ENCODE assay signal across 36 cellular contexts in genomic region chr2:165349181-165349580, GRCh38.
"Had no signal": no experiment of that assay in that cellular context is flagged by ENCODE, and none has a peak within 500 bp of the region (broad histone marks: within the 10 kb centered on the region; RNA-seq: fewer than 3 reads in every experiment).

No MANE protein-coding gene starts in this region.

- ATAC-seq: activated CD8-positive, alpha-beta T cell treated with anti-CD3 and anti-CD28 coated beads for 36 hours; activated naive CD4-positive, alpha-beta T cell treated with anti-CD3 and anti-CD28 coated beads, Interleukin-2, amount 50 U/mL, for 72 hours; activated T-cell treated with anti-CD3 and anti-CD28 coated beads, Interleukin-2, amount 50 U/mL, for 4 hours; activated T-cell treated with anti-CD3 and anti-CD28 coated beads, Interleukin-2, amount 50 U/mL, for 72 hours; activated T-helper 17 cell treated with anti-CD3 and anti-CD28 coated beads, Interleukin-2, amount 50 U/mL, for 72 hours; body of pancreas had no signal

- H3K27me3 ChIP-seq: adrenal gland, body of pancreas, brain microvascular endothelial cell, breast epithelium had no signal

- H3K4me1 Mint-ChIP-seq: activated B cell treated with CpG ODN at 0.5 μM for 24 hours; activated CD4-positive, alpha-beta T cell treated with anti-CD3 and anti-CD28 coated beads, Interleukin-2, amount 10 ng/mL, durations not matched to agents 24 days and 14 days; activated naive CD8-positive, alpha-beta T cell treated with anti-CD3 and anti-CD28 coated beads for 36 hours; activated T-helper 17 cell treated with anti-CD3 and anti-CD28 coated beads, Interleukin-2, amount 50 U/mL, for 72 hours had no signal

- H3K9me3 ChIP-seq: adrenal gland, body of pancreas, breast epithelium had no signal

- H3K4me3 Mint-ChIP-seq: activated B cell treated with CpG ODN at 0.5 μM for 24 hours; activated CD4-positive, alpha-beta memory T cell treated with anti-CD3 and anti-CD28 coated beads for 36 hours; activated CD4-positive, alpha-beta T cell treated with anti-CD3 and anti-CD28 coated beads, Interleukin-2, amount 10 ng/mL, durations not matched to agents 24 days and 14 days; activated CD8-positive, alpha-beta T cell treated with anti-CD3 and anti-CD28 coated beads for 36 hours; activated naive CD4-positive, alpha-beta T cell treated with anti-CD3 and anti-CD28 coated beads for 36 hours; activated naive CD8-positive, alpha-beta T cell treated with anti-CD3 and anti-CD28 coated beads for 36 hours; activated T-cell treated with anti-CD3 and anti-CD28 coated beads, Interleukin-2, amount 50 U/mL, for 4 hours; activated T-cell treated with anti-CD3 and anti-CD28 coated beads, Interleukin-2, amount 50 U/mL, for 72 hours; activated T-helper 1 cell treated with anti-CD3 and anti-CD28 coated beads, Interleukin-12 subunit alpha, Interleukin-12 subunit beta, Interleukin-2, Interleukin-4 antibody, amounts not matched to agents 30 ng/mL and 10 ng/mL and 1 ng/mL, durations not matched to agents 14 hours and 24 hours and 36 hours; activated T-helper 17 cell treated with anti-CD3 and anti-CD28 coated beads, Interleukin-2, amount 50 U/mL, for 72 hours; T-helper 1 cell treated with Interleukin-12 subunit alpha and Interleukin-12 subunit beta and Interleukin-4 antibody, amounts not matched to agents 30 μg/mL and 1 μg/mL, for 36 hours; T-helper 2 cell treated with Interferon-gamma antibody and Interleukin-4, amounts not matched to agents 5 μg/mL and 100 μg/mL, for 36 hours had no signal

- H3K36me3 ChIP-seq: adrenal gland, brain microvascular endothelial cell, breast epithelium had no signal

- H3K27me3 Mint-ChIP-seq: activated CD4-positive, alpha-beta memory T cell treated with anti-CD3 and anti-CD28 coated beads for 36 hours; activated CD4-positive, alpha-beta T cell treated with anti-CD3 and anti-CD28 coated beads, Interleukin-2, amount 10 ng/mL, durations not matched to agents 24 days and 14 days had no signal

- FAIRE-seq: astrocyte, TTC549 had no signal

- H3K27ac ChIP-seq: adrenal gland, body of pancreas, brain microvascular endothelial cell, breast epithelium, VCaP had no signal

- H3K4me1 ChIP-seq: adrenal gland, body of pancreas, breast epithelium had no signal

- H3K27ac Mint-ChIP-seq: activated B cell treated with CpG ODN at 0.5 μM for 24 hours; activated CD4-positive, alpha-beta memory T cell treated with anti-CD3 and anti-CD28 coated beads for 36 hours; activated CD4-positive, alpha-beta T cell treated with anti-CD3 and anti-CD28 coated beads, Interleukin-2, amount 10 ng/mL, durations not matched to agents 24 days and 14 days; activated CD8-positive, alpha-beta T cell treated with anti-CD3 and anti-CD28 coated beads for 36 hours; activated naive CD4-positive, alpha-beta T cell treated with anti-CD3 and anti-CD28 coated beads for 36 hours; activated naive CD4-positive, alpha-beta T cell treated with anti-CD3 and anti-CD28 coated beads, Interleukin-2, amount 50 U/mL, for 72 hours; activated naive CD8-positive, alpha-beta T cell treated with anti-CD3 and anti-CD28 coated beads for 36 hours; activated T-cell treated with anti-CD3 and anti-CD28 coated beads, Interleukin-2, amount 50 U/mL, for 72 hours; activated T-helper 1 cell treated with anti-CD3 and anti-CD28 coated beads, Interleukin-12 subunit alpha, Interleukin-12 subunit beta, Interleukin-2, Interleukin-4 antibody, amounts not matched to agents 30 ng/mL and 10 ng/mL and 1 ng/mL, durations not matched to agents 14 hours and 24 hours and 36 hours; activated T-helper 17 cell treated with anti-CD3 and anti-CD28 coated beads, Interleukin-2, amount 50 U/mL, for 72 hours; T-helper 1 cell treated with Interleukin-12 subunit alpha and Interleukin-12 subunit beta and Interleukin-4 antibody, amounts not matched to agents 30 μg/mL and 1 μg/mL, for 36 hours; T-helper 2 cell treated with Interferon-gamma antibody and Interleukin-4, amounts not matched to agents 5 μg/mL and 100 μg/mL, for 36 hours had no signal

- H3K4me3 ChIP-seq: adrenal gland, body of pancreas, breast epithelium had no signal

- H3K9me3 Mint-ChIP-seq: activated B cell treated with CpG ODN at 0.5 μM for 24 hours; activated CD4-positive, alpha-beta memory T cell treated with anti-CD3 and anti-CD28 coated beads for 36 hours; activated CD4-positive, alpha-beta T cell treated with anti-CD3 and anti-CD28 coated beads, Interleukin-2, amount 10 ng/mL, durations not matched to agents 24 days and 14 days; activated CD8-positive, alpha-beta T cell treated with anti-CD3 and anti-CD28 coated beads for 36 hours; activated naive CD4-positive, alpha-beta T cell treated with anti-CD3 and anti-CD28 coated beads for 36 hours; activated naive CD4-positive, alpha-beta T cell treated with anti-CD3 and anti-CD28 coated beads, Interleukin-2, amount 50 U/mL, for 72 hours; activated naive CD8-positive, alpha-beta T cell treated with anti-CD3 and anti-CD28 coated beads for 36 hours; activated T-cell treated with anti-CD3 and anti-CD28 coated beads, Interleukin-2, amount 50 U/mL, for 4 hours; activated T-helper 1 cell treated with anti-CD3 and anti-CD28 coated beads, Interleukin-12 subunit alpha, Interleukin-12 subunit beta, Interleukin-2, Interleukin-4 antibody, amounts not matched to agents 30 ng/mL and 10 ng/mL and 1 ng/mL, durations not matched to agents 14 hours and 24 hours and 36 hours; activated T-helper 17 cell treated with anti-CD3 and anti-CD28 coated beads, Interleukin-2, amount 50 U/mL, for 72 hours; T-helper 1 cell treated with Interleukin-12 subunit alpha and Interleukin-12 subunit beta and Interleukin-4 antibody, amounts not matched to agents 30 μg/mL and 1 μg/mL, for 36 hours; T-helper 2 cell treated with Interferon-gamma antibody and Interleukin-4, amounts not matched to agents 5 μg/mL and 100 μg/mL, for 36 hours had no signal

- H3K36me3 Mint-ChIP-seq: activated CD4-positive, alpha-beta memory T cell treated with anti-CD3 and anti-CD28 coated beads for 36 hours; activated naive CD4-positive, alpha-beta T cell treated with anti-CD3 and anti-CD28 coated beads, Interleukin-2, amount 50 U/mL, for 72 hours; activated naive CD8-positive, alpha-beta T cell treated with anti-CD3 and anti-CD28 coated beads for 36 hours had no signal

- DNase-seq: activated B cell treated with CpG ODN at 0.5 μM for 24 hours; activated CD4-positive, alpha-beta memory T cell treated with anti-CD3 and anti-CD28 coated beads for 36 hours; activated CD4-positive, alpha-beta T cell treated with anti-CD3 and anti-CD28 coated beads for 4 hours; activated CD4-positive, alpha-beta T cell treated with anti-CD3 and anti-CD28 coated beads, Interleukin-2, amount 10 ng/mL, durations not matched to agents 24 days and 14 days; activated CD4-positive, alpha-beta T cell treated with anti-CD3 and anti-CD28 coated beads, Interleukin-2, amount 50 U/mL, for 1 hour; activated CD4-positive, alpha-beta T cell treated with anti-CD3 and anti-CD28 coated beads, Interleukin-2, amount 50 U/mL, for 4 hours; activated CD4-positive, CD25-positive, alpha-beta regulatory T cell treated with anti-CD3 and anti-CD28 coated beads, Interleukin-2, amount 50 U/mL, for 72 hours; activated CD8-positive, alpha-beta memory T cell treated with anti-CD3 and anti-CD28 coated beads, Interleukin-2, amount 50 U/mL, for 4 hours; activated CD8-positive, alpha-beta T cell treated with anti-CD3 and anti-CD28 coated beads for 36 hours; activated effector memory CD4-positive, alpha-beta T cell treated with anti-CD3 and anti-CD28 coated beads, Interleukin-2, amount 50 U/mL, for 16 hours; activated gamma-delta T cell treated with Interleukin-2 at 50 U/mL for 16 hours; activated naive CD4-positive, alpha-beta T cell; activated naive CD4-positive, alpha-beta T cell treated with anti-CD3 and anti-CD28 coated beads for 36 hours; activated naive CD4-positive, alpha-beta T cell treated with anti-CD3 and anti-CD28 coated beads, Interleukin-2, amount 50 U/mL, for 16 hours; activated naive CD8-positive, alpha-beta T cell treated with anti-CD3 and anti-CD28 coated beads for 36 hours; activated T-cell treated with anti-CD3 and anti-CD28 coated beads for 4 hours; activated T-cell treated with anti-CD3 and anti-CD28 coated beads, Interleukin-2, amount 50 U/mL, for 1 hour; activated T-cell treated with anti-CD3 and anti-CD28 coated beads, Interleukin-2, amount 50 U/mL, for 4 hours; activated T-cell treated with anti-CD3 and anti-CD28 coated beads, Interleukin-2, amount 50 U/mL, for 72 hours; adrenal gland; amniotic stem cell; aorta; body of pancreas; brain microvascular endothelial cell; central memory CD4-positive, alpha-beta T cell; T-helper 2 cell; T-helper 9 cell had no signal
